In the genomic region with DNA sequence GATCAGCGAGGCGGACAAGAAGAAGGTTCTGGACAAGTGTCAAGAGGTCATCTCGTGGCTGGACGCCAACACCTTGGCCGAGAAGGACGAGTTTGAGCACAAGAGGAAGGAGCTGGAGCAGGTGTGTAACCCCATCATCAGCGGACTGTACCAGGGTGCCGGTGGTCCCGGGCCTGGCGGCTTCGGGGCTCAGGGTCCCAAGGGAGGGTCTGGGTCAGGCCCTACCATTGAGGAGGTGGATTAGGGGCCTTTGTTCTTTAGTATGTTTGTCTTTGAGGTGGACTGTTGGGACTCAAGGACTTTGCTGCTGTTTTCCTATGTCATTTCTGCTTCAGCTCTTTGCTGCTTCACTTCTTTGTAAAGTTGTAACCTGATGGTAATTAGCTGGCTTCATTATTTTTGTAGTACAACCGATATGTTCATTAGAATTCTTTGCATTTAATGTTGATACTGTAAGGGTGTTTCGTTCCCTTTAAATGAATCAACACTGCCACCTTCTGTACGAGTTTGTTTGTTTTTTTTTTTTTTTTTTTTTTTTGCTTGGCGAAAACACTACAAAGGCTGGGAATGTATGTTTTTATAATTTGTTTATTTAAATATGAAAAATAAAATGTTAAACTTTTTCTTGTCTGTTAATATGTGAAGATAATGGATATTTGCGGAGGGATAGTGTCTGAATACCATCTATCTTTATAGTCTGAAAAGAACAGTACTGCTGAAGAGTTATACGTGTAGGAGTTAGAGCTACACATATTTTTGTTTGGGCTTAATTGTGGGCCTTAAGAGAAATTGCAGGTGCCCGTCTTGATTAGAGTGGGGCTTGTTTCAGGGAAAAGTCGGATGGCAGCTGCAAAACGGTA, we compare ENCODE assay signal across 8 cellular contexts. TPM values are rescaled to one million over a fixed set of nuclear protein-coding genes. Genes with fewer than 3 reads are reported as not detected.
DNase-seq lines count a peak whose midpoint lies in the region; ATAC-seq and TF ChIP-seq lines count a peak whose summit lies in the region.

No MANE protein-coding gene starts in this region.

- intact Hi-C loops in left ventricle myocardium inferior (cut with micrococcal nuclease) (no loop called here), Right ventricle myocardium superior (cut with DNase I) (loop anchor here (2.0 to 10.0 kb wide), 3 partner anchors 58 to 149 kb away; partner anchors contain the start of genes CLIC1 and LY6G5C)

- H3K27ac ChIP-seq in left ventricle myocardium inferior (replicated peaks) (peak overlapping the region; percentile 67), iPS DF 6.9 (ENCODE audit: low read length) (no peak overlapping the region)

- H3K9me3 ChIP-seq in left ventricle myocardium inferior (replicated peaks) = no peaks in the 10 kb centered on the region
- H3K9me3 ChIP-seq in iPS DF 6.9 (ENCODE audit: control insufficient read depth, insufficient read depth, low read length) = no peaks in the 10 kb centered on the region

- peaks cover 27% of the 10 kb centered on the region for H3K4me1 Mint-ChIP-seq in activated naive CD8-positive, alpha-beta T cell treated with anti-CD3 and anti-CD28 coated beads, Interleukin-2, amount 10 ng/mL, durations not matched to agents 7 days and 5 days

- TF ChIP-seq CTCF in left ventricle myocardium inferior (IDR thresholded peaks at IDR 0.05; ENCODE audit: borderline replicate concordance) = peak; percentile 51

- no peaks in the 10 kb centered on the region for H3K27me3 Mint-ChIP-seq in activated naive CD8-positive, alpha-beta T cell treated with anti-CD3 and anti-CD28 coated beads, Interleukin-2, amount 10 ng/mL, durations not matched to agents 7 days and 5 days

- H3K36me3 Mint-ChIP-seq in activated naive CD8-positive, alpha-beta T cell treated with anti-CD3 and anti-CD28 coated beads, Interleukin-2, amount 10 ng/mL, durations not matched to agents 7 days and 5 days = peaks cover 10% of the 10 kb centered on the region

- H3K4me1 ChIP-seq in left ventricle myocardium inferior = peaks cover 50% of the 10 kb centered on the region
- no peaks in the 10 kb centered on the region; the same call in 1 of the 2 replicates for H3K4me1 ChIP-seq in iPS DF 6.9 (ENCODE audit: control insufficient read depth, insufficient read depth, low read length)

- H3K27me3 ChIP-seq in left ventricle myocardium inferior (ENCODE audit: low read depth) (no peaks in the 10 kb centered on the region), iPS DF 6.9 (ENCODE audit: control insufficient read depth, insufficient read depth, low read length) (no peaks in the 10 kb centered on the region)

- H3K4me3 ChIP-seq in left ventricle myocardium inferior = peak overlapping the region; percentile 84
- H3K4me3 ChIP-seq in iPS DF 6.9 (ENCODE audit: low read length) = peak overlapping the region; percentile 76; the same call in 1 of the 2 replicates
- peak overlapping the region; percentile 55 for H3K4me3 ChIP-seq in skeletal muscle cell (ENCODE audit: low read depth, low read length)

- no peak for DNase-seq in left ventricle myocardium inferior
- DNase-seq in Right ventricle myocardium superior = no peak
- DNase-seq in NCI-H2171 treated with DMSO at 0.1 percent for 48 hours (lab: John Stamatoyannopoulos, UW) = peak; percentile 80
- DNase-seq in activated naive CD8-positive, alpha-beta T cell treated with anti-CD3 and anti-CD28 coated beads, Interleukin-2, amount 10 ng/mL, durations not matched to agents 7 days and 5 days = peak; percentile 48
- DNase-seq in iPS DF 6.9 (ENCODE audit: low read depth, low spot score) = no peak
- no peak for DNase-seq in skeletal muscle cell (ENCODE audit: low read depth)
- DNase-seq in cortex of kidney (lab: John Stamatoyannopoulos, UW) = no peak

- H3K36me3 ChIP-seq in left ventricle myocardium inferior (no peaks in the 10 kb centered on the region), iPS DF 6.9 (ENCODE audit: control insufficient read depth, insufficient read depth, low read length) (no peaks in the 10 kb centered on the region; the same call in 1 of the 2 replicates)

- H3K27ac Mint-ChIP-seq in activated naive CD8-positive, alpha-beta T cell treated with anti-CD3 and anti-CD28 coated beads, Interleukin-2, amount 10 ng/mL, durations not matched to agents 7 days and 5 days = peak overlapping the region; percentile 86

- POLR2A ChIA-PET in activated naive CD8-positive, alpha-beta T cell treated with anti-CD3 and anti-CD28 coated beads, Interleukin-2, amount 10 ng/mL, durations not matched to agents 7 days and 5 days (lab: Charles Lee) = interaction anchor here (0.7 to 2.8 kb wide), 11 partner anchors 14 to 178 kb away, joined by 3 to 26 read pairs (median 5); partner anchors contain the start of genes ABHD16A, BAG6, CLIC1 and DDAH2

- no peaks in the 10 kb centered on the region for H3K9me3 Mint-ChIP-seq in activated naive CD8-positive, alpha-beta T cell treated with anti-CD3 and anti-CD28 coated beads, Interleukin-2, amount 10 ng/mL, durations not matched to agents 7 days and 5 days

- WGBS in iPS DF 6.9 (ENCODE audit: insufficient coverage, insufficient read length) = 100% methylated on average over 1 of the region's 20 CpGs

- peak overlapping the region; percentile 95 for H3K4me3 Mint-ChIP-seq in activated naive CD8-positive, alpha-beta T cell treated with anti-CD3 and anti-CD28 coated beads, Interleukin-2, amount 10 ng/mL, durations not matched to agents 7 days and 5 days

- ATAC-seq in Right ventricle myocardium superior (ENCODE audit: poor library complexity) (no peak), GM21528 (IDR thresholded peaks at IDR 0.05; ENCODE audit: low FRiP score, unreplicated experiment) (no peak)
- no peak for ATAC-seq in activated naive CD8-positive, alpha-beta T cell treated with anti-CD3 and anti-CD28 coated beads, Interleukin-2, amount 10 ng/mL, durations not matched to agents 7 days and 5 days (ENCODE audit: low read depth)

RNA-seq across cellular contexts. Expression of gene HSPA1B, which starts 2.3 kb away (rescaled TPM):
- total RNA-seq in left ventricle myocardium inferior (184 TPM), Right ventricle myocardium superior (236 TPM)
- total RNA-seq in activated naive CD8-positive, alpha-beta T cell treated with anti-CD3 and anti-CD28 coated beads, Interleukin-2, amount 10 ng/mL, durations not matched to agents 7 days and 5 days = 10 to 100 TPM; 49.0 to 55.7 TPM

RNA-seq across cellular contexts. Expression of gene HSPA1A, which starts 14.5 kb away (rescaled TPM):
- total RNA-seq in left ventricle myocardium inferior (271 TPM), Right ventricle myocardium superior (324 TPM)
- 10 to 100 TPM; 62.2 to 63.5 TPM for total RNA-seq in activated naive CD8-positive, alpha-beta T cell treated with anti-CD3 and anti-CD28 coated beads, Interleukin-2, amount 10 ng/mL, durations not matched to agents 7 days and 5 days

RNA-seq across cellular contexts. Expression of gene HSPA1L, which starts 14.8 kb away (rescaled TPM):
- total RNA-seq in left ventricle myocardium inferior (2.2 TPM), Right ventricle myocardium superior (2.0 TPM)
- total RNA-seq in activated naive CD8-positive, alpha-beta T cell treated with anti-CD3 and anti-CD28 coated beads, Interleukin-2, amount 10 ng/mL, durations not matched to agents 7 days and 5 days = 1 to 10 TPM; 3.3 to 4.5 TPM

RNA-seq across cellular contexts. Expression of gene LSM2, which starts 23.1 kb away (rescaled TPM):
- total RNA-seq in left ventricle myocardium inferior = 19.4 TPM
- 23.0 TPM for total RNA-seq in Right ventricle myocardium superior
- total RNA-seq in activated naive CD8-positive, alpha-beta T cell treated with anti-CD3 and anti-CD28 coated beads, Interleukin-2, amount 10 ng/mL, durations not matched to agents 7 days and 5 days = 10 to 100 TPM; 89.9 to 97.9 TPM

RNA-seq across cellular contexts. Expression of gene NEU1, which starts 32.8 kb away (rescaled TPM):
- 26.0 TPM for total RNA-seq in left ventricle myocardium inferior
- total RNA-seq in Right ventricle myocardium superior = 24.1 TPM
- 10 to 100 TPM; 15.5 to 16.4 TPM for total RNA-seq in activated naive CD8-positive, alpha-beta T cell treated with anti-CD3 and anti-CD28 coated beads, Interleukin-2, amount 10 ng/mL, durations not matched to agents 7 days and 5 days

Comparison
In these comparisons a context has a peak if more than half of its experiments do, and no peak if none do; other contexts are left out.
1. DNase-seq: peak in NCI-H2171 treated with DMSO at 0.1 percent for 48 hours (single experiment) and activated naive CD8-positive, alpha-beta T cell treated with anti-CD3 and anti-CD28 coated beads, Interleukin-2, amount 10 ng/mL, durations not matched to agents 7 days and 5 days (single experiment); none in left ventricle myocardium inferior (single experiment), Right ventricle myocardium superior (single experiment), iPS DF 6.9 (single experiment), skeletal muscle cell (single experiment) and cortex of kidney (single experiment).
2. Peak in every context shown above with its lines, with median percentiles within 50 percentile points of each other: H3K4me3 ChIP-seq.